9 cellular contexts compared by ENCODE assay signal in genomic region chrX:37684918-37685317, GRCh38. TPM values are rescaled to one million over a fixed set of nuclear protein-coding genes. Genes with fewer than 3 reads are reported as not detected.
DNase-seq lines count a peak whose midpoint lies in the region; ATAC-seq and TF ChIP-seq lines count a peak whose summit lies in the region.
"Had no signal": no experiment of that assay in that cellular context is flagged by ENCODE, and none has a peak within 500 bp of the region (broad histone marks: within the 10 kb centered on the region; RNA-seq: fewer than 3 reads in every experiment).

No MANE protein-coding gene starts in this region.

- DNase-seq in HEK293T (ENCODE audit: extremely low spot score), result no peak
- DNase-seq in adipocyte (ENCODE audit: low read depth), result peak; percentile 1
- peak in 1 of 3 donors; percentile 27 for DNase-seq in mucosa of descending colon
- no peak for DNase-seq in NCI-H2196 (lab: John Stamatoyannopoulos, UW; ENCODE audit: unreplicated experiment)
- no peak for DNase-seq in stimulated activated CD4-positive, alpha-beta T cell treated with anti-CD3 and anti-CD28 coated beads, Interleukin-1b, Interleukin-23, amount 100 ng/mL, for 48 hours
- DNase-seq: DND-41 had no signal

- no peak overlapping the region for H3K27ac ChIP-seq in ACC112 (ENCODE audit: low read depth, low read length)

- H2AFZ ChIP-seq in ACC112 (ENCODE audit: low read length, unreplicated experiment), result peak overlapping the region; percentile 85

- peak overlapping the region; percentile 74 for H3K4me3 ChIP-seq in ACC112 (ENCODE audit: low read depth, low read length)
- peak overlapping the region; percentile 62 for H3K4me3 ChIP-seq in adipocyte (ENCODE audit: low read length)
- H3K4me3 ChIP-seq in mucosa of descending colon, result no peak overlapping the region

- no peaks in the 10 kb centered on the region for H3K79me2 ChIP-seq in ACC112 (ENCODE audit: control insufficient read depth, insufficient read depth, low read length, unreplicated experiment)

- H3K27me3 ChIP-seq in ACC112 (ENCODE audit: insufficient read depth, low read length) (no peaks in the 10 kb centered on the region), adipocyte (replicated peaks; ENCODE audit: control insufficient read depth, insufficient read depth, low read length) (peaks cover 3% of the 10 kb centered on the region)

- CTCF ChIA-PET in HEK293T (lab: Yijun Ruan, JAX), result interaction anchor here (0.6 kb wide), 1 partner anchor 82 kb away, joined by 3 read pairs; no protein-coding TSS in a partner anchor

- H3K9me3 ChIP-seq in adipocyte (ENCODE audit: control insufficient read depth, low read length), result no peaks in the 10 kb centered on the region
- no peaks in the 10 kb centered on the region for H3K9me3 ChIP-seq in mucosa of descending colon

- POLR2A ChIA-PET in HEK293T (lab: Yijun Ruan, JAX), result no interaction called here

- ATAC-seq in mucosa of descending colon (peak; percentile 75), HG03039 (IDR thresholded peaks at IDR 0.05; ENCODE audit: unreplicated experiment) (no peak), GM21390 (IDR thresholded peaks at IDR 0.05; ENCODE audit: unreplicated experiment) (no peak)

- H3K4me1 ChIP-seq in ACC112 (ENCODE audit: control insufficient read depth, insufficient read depth, low read length, unreplicated experiment), result peaks cover 6% of the 10 kb centered on the region
- H3K4me1 ChIP-seq in adipocyte (ENCODE audit: control insufficient read depth, insufficient read depth, low read length), result peaks cover 4% of the 10 kb centered on the region
- H3K4me1 ChIP-seq in mucosa of descending colon (ENCODE audit: low read depth), result peaks cover 5% of the 10 kb centered on the region

- no peak for TF ChIP-seq CTCF in mucosa of descending colon (IDR thresholded peaks at IDR 0.05)

- no peaks in the 10 kb centered on the region for H3K36me3 ChIP-seq in ACC112 (ENCODE audit: insufficient read depth, low read length)
- H3K36me3 ChIP-seq in adipocyte (ENCODE audit: control insufficient read depth, insufficient read depth, low read length, severe bottlenecking), result no peaks in the 10 kb centered on the region
- no peaks in the 10 kb centered on the region for H3K36me3 ChIP-seq in mucosa of descending colon (ENCODE audit: low read depth)

- intact Hi-C loops in mucosa of descending colon (cut with DNase I, micrococcal nuclease), result no loop called here

- H3K9ac ChIP-seq in adipocyte (ENCODE audit: low read length), result no peak overlapping the region

TF ChIP-seq in HEK293T, 16 proteins besides CTCF, POLR2A, EP300 and RAD21:
- TF ChIP-seq FOXK2 (IDR thresholded peaks at IDR 0.05) (no peak), CTBP1 (IDR thresholded peaks at IDR 0.05; ENCODE audit: borderline replicate concordance) (no peak), SUZ12 (IDR thresholded peaks at IDR 0.05) (no peak), LEF1 (IDR thresholded peaks at IDR 0.05; ENCODE audit: borderline replicate concordance) (no peak), L3MBTL2 (conservative IDR thresholded peaks at IDR 0.05) (peak; percentile 36; the same call in 1 of the 2 replicates), BHLHE40 (IDR thresholded peaks at IDR 0.05; ENCODE audit: borderline replicate concordance) (no peak), HDGF (IDR thresholded peaks at IDR 0.05; ENCODE audit: borderline replicate concordance) (no peak), ARNT (IDR thresholded peaks at IDR 0.05) (no peak), NFRKB (IDR thresholded peaks at IDR 0.05) (no peak)

RNA-seq across cellular contexts. Expression of gene XK, which starts 0.7 kb away (rescaled TPM):
- total RNA-seq in mucosa of descending colon, result 10 to 100 TPM; 22.8 to 34.7 (median 29.5) TPM
